Comparison of ENCODE assay signal across 19 cellular contexts in the genomic region with DNA sequence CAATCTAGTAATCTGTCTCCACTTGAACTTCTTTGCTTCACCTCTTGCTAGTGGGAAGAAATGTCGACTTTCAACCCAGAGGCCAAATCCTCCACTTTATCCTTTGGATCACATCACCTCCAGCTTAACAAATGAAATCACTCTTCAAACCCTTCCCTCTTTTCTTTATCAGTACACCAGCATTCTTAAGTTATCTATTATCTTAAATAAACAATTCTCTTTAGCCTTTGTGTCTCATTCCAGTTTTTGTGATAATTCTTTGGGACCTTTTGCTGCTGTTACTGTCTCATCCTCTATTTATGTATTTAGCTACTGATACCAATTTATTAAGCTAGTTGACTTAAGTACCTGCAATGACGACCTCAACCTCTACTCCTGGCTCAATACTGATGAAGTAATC. TPM values are rescaled to one million over a fixed set of nuclear protein-coding genes. Genes with fewer than 3 reads are reported as not detected.
DNase-seq lines count a peak whose midpoint lies in the region; TF ChIP-seq lines count a peak whose summit lies in the region.
"Had no signal": no experiment of that assay in that cellular context is flagged by ENCODE, and none has a peak within 500 bp of the region (broad histone marks: within the 10 kb centered on the region; RNA-seq: fewer than 3 reads in every experiment).

No MANE protein-coding gene starts in this region.

- H2BK5ac ChIP-seq in mesendoderm (ENCODE audit: low read length) = no peak overlapping the region

- intact Hi-C loops in head of caudate nucleus (cut with DNase I) = no loop called here

- H3K23ac ChIP-seq in mesendoderm (ENCODE audit: low read length) = no peak overlapping the region

- H3K18ac ChIP-seq in mesendoderm (ENCODE audit: low read length) = no peak overlapping the region

- H3K27ac Mint-ChIP-seq in endodermal cell = peak overlapping the region; percentile 56
- H3K27ac Mint-ChIP-seq: CD8-positive, alpha-beta T cell had no signal

- DNase-seq in HT-29 (ENCODE audit: low spot score) (peak; percentile 9), endodermal cell (no peak), mesendoderm (peak; percentile 77), NCI-H345 (lab: John Stamatoyannopoulos, UW) (no peak), C1 segment of cervical spinal cord (lab: John Stamatoyannopoulos, UW) (no peak), head of caudate nucleus (no peak)
- DNase-seq: 8988T; CD4-positive, CD25-positive, alpha-beta regulatory T cell; CD8-positive, alpha-beta T cell; DMS 273 treated with DMSO at 0.1 percent for 48 hours; DMS79; EL; GDM1; GM23248; H7; HCEC 1CT had no signal

- no peaks in the 10 kb centered on the region for H3K79me2 ChIP-seq in mesendoderm (ENCODE audit: control insufficient read depth, insufficient read depth, low read length)

- H3K4me2 ChIP-seq in mesendoderm (ENCODE audit: low read length) = no peak overlapping the region

- WGBS in endodermal cell (ENCODE audit: insufficient coverage in 1 of 2, insufficient read length in 1 of 2), 2 experiments = 39 to 67% methylated on average over 1 to 2 of the region's 2 CpGs
- WGBS in mesendoderm (ENCODE audit: extremely low coverage, insufficient coverage, low lambda C conversion rate) = no CpG with 5 or more reads among the region's 2 CpGs

- no peak overlapping the region for H3K4ac ChIP-seq in mesendoderm (ENCODE audit: low read depth, low read length)

- no peak for TF ChIP-seq CTCF in 22Rv1 (IDR thresholded peaks at IDR 0.05)
- TF ChIP-seq CTCF in endodermal cell (conservative IDR thresholded peaks at IDR 0.05) = peak; percentile 18

- H3K9me3 ChIP-seq in endodermal cell (ENCODE audit: control insufficient read depth, low read length) = peaks cover 15% of the 10 kb centered on the region

- 0 out of 2 replicates have a peak overlapping the region, but pooled peaks have one; percentile 0 for H3K27ac ChIP-seq in 22Rv1
- H3K27ac ChIP-seq in endodermal cell (ENCODE audit: low read depth, low read length) = no peak overlapping the region
- no peak overlapping the region for H3K27ac ChIP-seq in mesendoderm (ENCODE audit: low read depth, low read length)
- H3K27ac ChIP-seq: C4-2B, GM23248 had no signal

- peaks cover 8% of the 10 kb centered on the region for H3K4me1 ChIP-seq in endodermal cell (ENCODE audit: control insufficient read depth, insufficient read depth, low read length)
- peaks cover 5% of the 10 kb centered on the region for H3K4me1 ChIP-seq in mesendoderm (ENCODE audit: control insufficient read depth, low read depth, low read length)

- H3K4me3 Mint-ChIP-seq in endodermal cell = no peak overlapping the region
- H3K4me3 Mint-ChIP-seq: CD4-positive, CD25-positive, alpha-beta regulatory T cell; CD8-positive, alpha-beta T cell had no signal

- H3K4me3 ChIP-seq in endodermal cell (ENCODE audit: low read length) = no peak overlapping the region
- H3K4me3 ChIP-seq in mesendoderm (ENCODE audit: low read length) = no peak overlapping the region
- H3K4me3 ChIP-seq: GM12878, GM23248 had no signal

- no peak overlapping the region for H4K8ac ChIP-seq in mesendoderm (ENCODE audit: low read depth, low read length)

- H2BK120ac ChIP-seq in mesendoderm (ENCODE audit: low read depth, low read length) = no peak overlapping the region

- no peak overlapping the region for H3K56ac ChIP-seq in mesendoderm (ENCODE audit: low read length)

- no peaks in the 10 kb centered on the region for H3K36me3 ChIP-seq in endodermal cell (ENCODE audit: control insufficient read depth, insufficient read depth, low read length)
- no peaks in the 10 kb centered on the region for H3K36me3 ChIP-seq in mesendoderm (ENCODE audit: control insufficient read depth, insufficient read depth, low read length)

- H3K9ac ChIP-seq in endodermal cell (ENCODE audit: extremely low read depth, low read length, poor library complexity, severe bottlenecking) (no peak overlapping the region), mesendoderm (ENCODE audit: low read length) (no peak overlapping the region)
- H3K9ac ChIP-seq: GM23248 had no signal

- H4K5ac ChIP-seq in mesendoderm (ENCODE audit: low read length) = no peak overlapping the region

- peaks cover 17% of the 10 kb centered on the region for H3K27me3 Mint-ChIP-seq in endodermal cell (ENCODE audit: insufficient read depth)
- H3K27me3 Mint-ChIP-seq: CD4-positive, CD25-positive, alpha-beta regulatory T cell had no signal

- no peak overlapping the region for H2AK5ac ChIP-seq in mesendoderm (ENCODE audit: low read length)

- peaks cover 36% of the 10 kb centered on the region for H3K27me3 ChIP-seq in endodermal cell (ENCODE audit: control insufficient read depth, insufficient read depth, low read length, poor library complexity, severe bottlenecking)
- H3K27me3 ChIP-seq in mesendoderm (ENCODE audit: insufficient read depth, low read length, poor library complexity) = no peaks in the 10 kb centered on the region

- H2BK15ac ChIP-seq in mesendoderm (replicated peaks; ENCODE audit: low read depth) = peak overlapping the region; percentile 76

- no peaks in the 10 kb centered on the region for H3K9me3 Mint-ChIP-seq in endodermal cell

- H3K4me1 Mint-ChIP-seq in endodermal cell = peaks cover 34% of the 10 kb centered on the region
- H3K4me1 Mint-ChIP-seq: CD4-positive, CD25-positive, alpha-beta regulatory T cell had no signal

- no peaks in the 10 kb centered on the region for H3K36me3 Mint-ChIP-seq in endodermal cell (ENCODE audit: low read depth)
- H3K36me3 Mint-ChIP-seq: CD4-positive, CD25-positive, alpha-beta regulatory T cell; CD8-positive, alpha-beta T cell had no signal

- no peaks in the 10 kb centered on the region for H3K79me1 ChIP-seq in mesendoderm (ENCODE audit: low read length)

RNA-seq across cellular contexts. Expression of a gene that starts 28.1 kb away (rescaled TPM):
- total RNA-seq in HT-29 (2014; rRNA removed; shearing (Covaris generic)) = 0.18 and 0.31 TPM in 2 replicates
- total RNA-seq in endodermal cell = 100 to 1,000 TPM; 131 to 212 TPM
- 58.7 TPM for polyA plus RNA-seq in endodermal cell (2013, experiment 1 of 2)
- 61.4 TPM for polyA plus RNA-seq in endodermal cell (2013, experiment 2 of 2)
- 11.6 TPM for polyA plus RNA-seq in mesendoderm (2013, experiment 1 of 2)
- polyA plus RNA-seq in mesendoderm (2013, experiment 2 of 2) = 10.1 TPM
- total RNA-seq: CD4-positive, CD25-positive, alpha-beta regulatory T cell; CD8-positive, alpha-beta T cell had no signal
- polyA plus RNA-seq: CD4-positive, CD25-positive, alpha-beta regulatory T cell had no signal

Comparison
In these comparisons a context has a peak if more than half of its experiments do, and no peak if none do; other contexts are left out.
1. DNase-seq: peak in HT-29 (single experiment) and mesendoderm (single experiment); none in endodermal cell (single experiment), NCI-H345 (single experiment), C1 segment of cervical spinal cord (0 of 14) and head of caudate nucleus (0 of 42).
2. RNA of a gene that starts 28.1 kb away (total RNA-seq): 131 to 212 TPM in endodermal cell; 0.18 to 0.31 TPM in HT-29; every median in the first group is over 100 times any median in the second.